13 cellular contexts compared by ENCODE assay signal in genomic region chr22:44574057-44574456, GRCh38.
DNase-seq lines count a peak whose midpoint lies in the region; ATAC-seq, FAIRE-seq and TF ChIP-seq lines count a peak whose summit lies in the region.
"Had no signal": no experiment of that assay in that cellular context is flagged by ENCODE, and none has a peak within 500 bp of the region (broad histone marks: within the 10 kb centered on the region; RNA-seq: fewer than 3 reads in every experiment).

No MANE protein-coding gene starts in this region.

- peak; percentile 50 for DNase-seq in DMS53 (lab: John Stamatoyannopoulos, UW)
- DNase-seq in DMS53 treated with DMSO at 0.1 percent for 48 hours (lab: John Stamatoyannopoulos, UW; ENCODE audit: unreplicated experiment) = no peak
- peak; percentile 70 to 87 for DNase-seq in SJSA1 (ENCODE audit: low read depth in 1 of 2, low spot score in 2 of 2)
- DNase-seq in fibroblast of villous mesenchyme (ENCODE audit: low read depth) = peak; percentile 18
- peak; percentile 92 for DNase-seq in stromal cell of bone marrow (ENCODE audit: low read depth)
- no peak for DNase-seq in activated T-helper 1 cell treated with anti-CD3 and anti-CD28 coated beads, Interleukin-12 subunit alpha, Interleukin-12 subunit beta, Interleukin-2, Interleukin-4 antibody, amounts not matched to agents 30 ng/mL and 10 ng/mL and 1 ng/mL, durations not matched to agents 14 hours and 24 hours and 36 hours (ENCODE audit: low spot score)
- no peak for DNase-seq in GM19239 (ENCODE audit: insufficient read length, low spot score)
- DNase-seq: 8988T had no signal

- H3K27ac ChIP-seq in SJSA1 = no peak overlapping the region
- H3K27ac ChIP-seq: ascending aorta, neutrophil had no signal

- ATAC-seq in HG03571 (IDR thresholded peaks at IDR 0.05; ENCODE audit: unreplicated experiment) = no peak
- ATAC-seq: GM23338, WTC11 had no signal

- no peak for TF ChIP-seq CTCF in fibroblast of villous mesenchyme (IDR thresholded peaks at IDR 0.05; ENCODE audit: insufficient read depth, low read depth, low read length)

- H3K9me3 ChIP-seq in SJSA1 (replicated peaks) = no peaks in the 10 kb centered on the region
- H3K9me3 ChIP-seq: ascending aorta, neutrophil had no signal

- H3K4me1 Mint-ChIP-seq in activated T-helper 1 cell treated with anti-CD3 and anti-CD28 coated beads, Interleukin-12 subunit alpha, Interleukin-12 subunit beta, Interleukin-2, Interleukin-4 antibody, amounts not matched to agents 30 ng/mL and 10 ng/mL and 1 ng/mL, durations not matched to agents 14 hours and 24 hours and 36 hours (ENCODE audit: low read depth) = no peaks in the 10 kb centered on the region
- H3K4me1 Mint-ChIP-seq: GM23338, WTC11 had no signal

- H3K27me3 Mint-ChIP-seq in activated T-helper 1 cell treated with anti-CD3 and anti-CD28 coated beads, Interleukin-12 subunit alpha, Interleukin-12 subunit beta, Interleukin-2, Interleukin-4 antibody, amounts not matched to agents 30 ng/mL and 10 ng/mL and 1 ng/mL, durations not matched to agents 14 hours and 24 hours and 36 hours (ENCODE audit: insufficient read depth) = peaks cover 6% of the 10 kb centered on the region

- no peak overlapping the region for H3K27ac Mint-ChIP-seq in activated T-helper 1 cell treated with anti-CD3 and anti-CD28 coated beads, Interleukin-12 subunit alpha, Interleukin-12 subunit beta, Interleukin-2, Interleukin-4 antibody, amounts not matched to agents 30 ng/mL and 10 ng/mL and 1 ng/mL, durations not matched to agents 14 hours and 24 hours and 36 hours
- H3K27ac Mint-ChIP-seq: GM23338, WTC11 had no signal

- H3K36me3 Mint-ChIP-seq in activated T-helper 1 cell treated with anti-CD3 and anti-CD28 coated beads, Interleukin-12 subunit alpha, Interleukin-12 subunit beta, Interleukin-2, Interleukin-4 antibody, amounts not matched to agents 30 ng/mL and 10 ng/mL and 1 ng/mL, durations not matched to agents 14 hours and 24 hours and 36 hours (ENCODE audit: low read depth) = no peaks in the 10 kb centered on the region
- H3K36me3 Mint-ChIP-seq: WTC11 had no signal

- H3K4me3 ChIP-seq in SJSA1 (no peak overlapping the region), fibroblast of villous mesenchyme (ENCODE audit: low read depth, low read length) (no peak overlapping the region)
- H3K4me3 ChIP-seq: ascending aorta, GM23338 had no signal

- H3K27me3 ChIP-seq in SJSA1 (replicated peaks) = no peaks in the 10 kb centered on the region
- H3K27me3 ChIP-seq: ascending aorta had no signal

- intact Hi-C loops in activated T-helper 1 cell treated with anti-CD3 and anti-CD28 coated beads, Interleukin-12 subunit alpha, Interleukin-12 subunit beta, Interleukin-2, Interleukin-4 antibody, amounts not matched to agents 30 ng/mL and 10 ng/mL and 1 ng/mL, durations not matched to agents 14 hours and 24 hours and 36 hours (cut with micrococcal nuclease) = no loop called here

- H3K4me1 ChIP-seq in SJSA1 (replicated peaks) = peaks cover 23% of the 10 kb centered on the region
- H3K4me1 ChIP-seq: ascending aorta had no signal

- no peaks in the 10 kb centered on the region for H3K9me3 Mint-ChIP-seq in activated T-helper 1 cell treated with anti-CD3 and anti-CD28 coated beads, Interleukin-12 subunit alpha, Interleukin-12 subunit beta, Interleukin-2, Interleukin-4 antibody, amounts not matched to agents 30 ng/mL and 10 ng/mL and 1 ng/mL, durations not matched to agents 14 hours and 24 hours and 36 hours

- no peak overlapping the region for H3K4me3 Mint-ChIP-seq in activated T-helper 1 cell treated with anti-CD3 and anti-CD28 coated beads, Interleukin-12 subunit alpha, Interleukin-12 subunit beta, Interleukin-2, Interleukin-4 antibody, amounts not matched to agents 30 ng/mL and 10 ng/mL and 1 ng/mL, durations not matched to agents 14 hours and 24 hours and 36 hours
- H3K4me3 Mint-ChIP-seq: GM23338, WTC11 had no signal

- no peak for FAIRE-seq in GM19239 (lab: Jason Lieb, UNC)

- no peaks in the 10 kb centered on the region for H3K36me3 ChIP-seq in SJSA1
- H3K36me3 ChIP-seq: ascending aorta, neutrophil had no signal

Comparison
In these comparisons a context has a peak if more than half of its experiments do, and no peak if none do; other contexts are left out.
1. DNase-seq: peak in DMS53 (single experiment), SJSA1 (2 of 2), fibroblast of villous mesenchyme (single experiment) and stromal cell of bone marrow (single experiment); none in DMS53 treated with DMSO at 0.1 percent for 48 hours (single experiment), activated T-helper 1 cell treated with anti-CD3 and anti-CD28 coated beads, Interleukin-12 subunit alpha, Interleukin-12 subunit beta, Interleukin-2, Interleukin-4 antibody, amounts not matched to agents 30 ng/mL and 10 ng/mL and 1 ng/mL, durations not matched to agents 14 hours and 24 hours and 36 hours (single experiment) and GM19239 (single experiment).